In genomic region chr11:36453678-36454077, GRCh38 we compare ENCODE assay signal across 11 cellular contexts. TPM values are rescaled to one million over a fixed set of nuclear protein-coding genes. Genes with fewer than 3 reads are reported as not detected.
DNase-seq lines count a peak whose midpoint lies in the region; ATAC-seq and TF ChIP-seq lines count a peak whose summit lies in the region.
"Had no signal": no experiment of that assay in that cellular context is flagged by ENCODE, and none has a peak within 500 bp of the region (broad histone marks: within the 10 kb centered on the region; RNA-seq: fewer than 3 reads in every experiment).

No MANE protein-coding gene starts in this region.

- H3K27me3 ChIP-seq in mesendoderm (ENCODE audit: insufficient read depth, low read length, poor library complexity), result no peaks in the 10 kb centered on the region

- no peak overlapping the region for H4K5ac ChIP-seq in mesendoderm (ENCODE audit: low read length)

- WGBS in mesendoderm (ENCODE audit: extremely low coverage, insufficient coverage, low lambda C conversion rate), result no CpG with 5 or more reads among the region's 3 CpGs

- no peak overlapping the region for H3K4ac ChIP-seq in mesendoderm (ENCODE audit: low read depth, low read length)

- peaks cover 15% of the 10 kb centered on the region for H3K4me1 ChIP-seq in mucosa of descending colon (ENCODE audit: low read depth)
- H3K4me1 ChIP-seq in mesendoderm (ENCODE audit: control insufficient read depth, low read depth, low read length), result no peaks in the 10 kb centered on the region

- no peak overlapping the region for H2BK15ac ChIP-seq in mesendoderm (replicated peaks; ENCODE audit: low read depth)

- DNase-seq in GDM1 (lab: John Stamatoyannopoulos, UW), result peak; percentile 34
- peak; percentile 43 for DNase-seq in KBM-7
- peak; percentile 21 for DNase-seq in UCSD-AML1 (lab: John Stamatoyannopoulos, UW; ENCODE audit: unreplicated experiment)
- no peak for DNase-seq in mucosa of descending colon
- DNase-seq in COLO668 (lab: John Stamatoyannopoulos, UW; ENCODE audit: unreplicated experiment), result no peak
- no peak for DNase-seq in mesendoderm
- no peak for DNase-seq in stimulated activated naive CD4-positive, alpha-beta T cell treated with Interleukin-2 at 50 U/mL for 16 hours (lab: John Stamatoyannopoulos, UW)
- DNase-seq: caudate nucleus, NCI-H1105 had no signal

- no peak overlapping the region for H2BK120ac ChIP-seq in mesendoderm (ENCODE audit: low read depth, low read length)

- H2AK5ac ChIP-seq in mesendoderm (ENCODE audit: low read length), result no peak overlapping the region

- H2BK5ac ChIP-seq in mesendoderm (ENCODE audit: low read length), result no peak overlapping the region

- no peak overlapping the region for H3K27ac ChIP-seq in mesendoderm (ENCODE audit: low read depth, low read length)

- H3K4me3 ChIP-seq in mucosa of descending colon (no peak overlapping the region), mesendoderm (ENCODE audit: low read length) (no peak overlapping the region)

- no peak overlapping the region for H3K23ac ChIP-seq in mesendoderm (ENCODE audit: low read length)

- no peak overlapping the region for H4K8ac ChIP-seq in mesendoderm (ENCODE audit: low read depth, low read length)

- no peak overlapping the region for H3K18ac ChIP-seq in mesendoderm (ENCODE audit: low read length)

- H3K36me3 ChIP-seq in mucosa of descending colon (ENCODE audit: low read depth), result no peaks in the 10 kb centered on the region
- H3K36me3 ChIP-seq in mesendoderm (ENCODE audit: control insufficient read depth, insufficient read depth, low read length), result no peaks in the 10 kb centered on the region

- no peaks in the 10 kb centered on the region for H3K79me2 ChIP-seq in mesendoderm (ENCODE audit: control insufficient read depth, insufficient read depth, low read length)

- H3K9me3 ChIP-seq in mucosa of descending colon, result no peaks in the 10 kb centered on the region

- H3K56ac ChIP-seq in mesendoderm (ENCODE audit: low read length), result no peak overlapping the region

- H3K4me2 ChIP-seq in mesendoderm (ENCODE audit: low read length), result no peak overlapping the region

- intact Hi-C loops in mucosa of descending colon (cut with DNase I, micrococcal nuclease), result no loop called here

- H3K79me1 ChIP-seq in mesendoderm (ENCODE audit: low read length), result no peaks in the 10 kb centered on the region

- H3K9ac ChIP-seq in mesendoderm (ENCODE audit: low read length), result no peak overlapping the region

- in situ Hi-C loops in KBM-7 (cut with MboI; ENCODE audit: low pct_unique_long_range_greater_than_20kb, low sequenced_read_pairs), result no loop called here

- peak; percentile 59 for ATAC-seq in mucosa of descending colon
- no peak for ATAC-seq in HG03571 (IDR thresholded peaks at IDR 0.05; ENCODE audit: unreplicated experiment)
- ATAC-seq: Panc1 had no signal

- TF ChIP-seq CTCF in mucosa of descending colon (IDR thresholded peaks at IDR 0.05), result no peak

RNA-seq across cellular contexts. Expression of gene TRAF6, which starts 56.4 kb away (rescaled TPM):
- 10 to 100 TPM; 15.5 to 19.2 (median 17.9) TPM for total RNA-seq in mucosa of descending colon
- polyA plus RNA-seq in mesendoderm (2013, experiment 1 of 2), result 6.0 TPM
- 5.9 TPM for polyA plus RNA-seq in mesendoderm (2013, experiment 2 of 2)

Comparison
In these comparisons a context has a peak if more than half of its experiments do, and no peak if none do; other contexts are left out.
1. DNase-seq: peak in GDM1 (single experiment), KBM-7 (single experiment) and UCSD-AML1 (single experiment); none in mucosa of descending colon (0 of 3), COLO668 (single experiment), mesendoderm (single experiment) and stimulated activated naive CD4-positive, alpha-beta T cell treated with Interleukin-2 at 50 U/mL for 16 hours (single experiment).